Comparison of ENCODE assay signal across 15 cellular contexts in the genomic region with DNA sequence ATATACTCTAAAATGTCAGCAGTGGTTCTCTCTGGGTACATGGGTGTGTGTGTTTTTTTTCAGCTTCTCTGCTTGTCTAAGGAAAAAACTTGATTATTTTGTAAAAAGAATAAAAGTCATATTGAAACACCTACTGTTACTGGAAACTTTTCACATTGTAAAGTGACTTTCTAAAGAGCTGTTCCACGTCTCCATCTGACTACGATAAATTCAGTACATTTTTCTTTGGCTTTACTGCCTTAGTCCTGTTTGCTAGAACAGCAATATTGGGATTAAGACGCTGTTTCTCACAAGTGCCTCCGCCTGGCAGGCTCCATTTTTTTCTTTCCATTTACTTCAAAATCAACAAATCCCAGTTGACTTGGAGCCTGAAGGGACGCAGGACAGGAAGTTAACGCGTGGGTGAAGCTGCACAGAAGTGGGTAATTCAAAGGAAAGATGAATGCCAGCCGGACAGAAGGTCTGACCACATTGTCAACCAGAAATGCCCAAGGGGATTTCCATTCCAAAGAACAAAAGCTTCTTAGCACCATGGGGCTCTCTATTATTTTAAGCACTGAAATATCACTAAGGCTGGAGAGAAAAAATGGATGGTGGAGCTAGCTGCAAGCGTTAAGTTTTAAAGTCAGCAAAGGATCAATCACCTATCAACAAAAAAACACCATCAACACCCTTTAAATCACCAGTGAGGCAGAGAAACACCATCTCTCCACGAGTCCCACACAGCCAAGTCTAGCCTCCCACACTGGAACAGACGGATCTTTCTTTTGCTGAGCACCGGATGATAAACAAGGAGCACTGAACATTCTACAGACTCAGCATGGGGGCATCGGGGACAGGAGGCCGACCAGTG. TPM values are rescaled to one million over a fixed set of nuclear protein-coding genes. Genes with fewer than 3 reads are reported as not detected.
DNase-seq lines count a peak whose midpoint lies in the region; ATAC-seq and TF ChIP-seq lines count a peak whose summit lies in the region.
"Had no signal": no experiment of that assay in that cellular context is flagged by ENCODE, and none has a peak within 500 bp of the region (broad histone marks: within the 10 kb centered on the region; RNA-seq: fewer than 3 reads in every experiment).

No MANE protein-coding gene starts in this region.

- intact Hi-C loops in tibial artery (cut with DNase I; ENCODE audit: low total_unique reads) = no loop called here

- DNase-seq in activated T-cell treated with anti-CD3 and anti-CD28 coated beads, Interleukin-2, amount 50 U/mL, for 24 hours = no peak
- no peak for DNase-seq in activated T-cell treated with anti-CD3 and anti-CD28 coated beads, Interleukin-2, amount 50 U/mL, for 48 hours
- peak; percentile 47 for DNase-seq in NCI-H146 treated with DMSO at 0.1 percent for 48 hours (lab: John Stamatoyannopoulos, UW; ENCODE audit: unreplicated experiment)
- DNase-seq in endodermal cell = no peak
- peak; percentile 32 for DNase-seq in stimulated activated naive CD8-positive, alpha-beta T cell treated with anti-CD3 and anti-CD28 coated beads, Interleukin-15, Interleukin-2, amounts not matched to agents 100 U/mL and 50 U/mL, for 24 hours
- no peak for DNase-seq in tibial artery
- no peak for DNase-seq in AML-193 (lab: John Stamatoyannopoulos, UW)
- DNase-seq in Ammon's horn (ENCODE audit: low spot score) = no peak
- DNase-seq: left ventricle myocardium inferior; naive thymus-derived CD8-positive, alpha-beta T cell; NCI-H1092 treated with DMSO at 0.1 percent for 48 hours; right cardiac atrium; stimulated activated CD4-positive, alpha-beta T cell treated with anti-CD3 and anti-CD28 coated beads, Interleukin-4, amount 100 ng/mL, for 24 hours had no signal

- TF ChIP-seq CTCF in endodermal cell (conservative IDR thresholded peaks at IDR 0.05) (no peak), tibial artery (IDR thresholded peaks at IDR 0.05) (no peak)

- H3K4me3 Mint-ChIP-seq in activated T-cell treated with anti-CD3 and anti-CD28 coated beads, Interleukin-2, amount 50 U/mL, for 24 hours = peak overlapping the region; percentile 54
- H3K4me3 Mint-ChIP-seq in endodermal cell = no peak overlapping the region
- H3K4me3 Mint-ChIP-seq: IgD-negative memory B cell; naive thymus-derived CD8-positive, alpha-beta T cell had no signal

- 81 to 95% methylated on average over 9 to 14 of the region's 14 CpGs for WGBS in endodermal cell (ENCODE audit: insufficient coverage in 1 of 2, insufficient read length in 1 of 2), 2 experiments

- H3K27ac Mint-ChIP-seq in activated T-cell treated with anti-CD3 and anti-CD28 coated beads, Interleukin-2, amount 50 U/mL, for 24 hours = peak overlapping the region; percentile 91
- peak overlapping the region; percentile 1 for H3K27ac Mint-ChIP-seq in endodermal cell

- no peak overlapping the region for H3K9ac ChIP-seq in endodermal cell (ENCODE audit: extremely low read depth, low read length, poor library complexity, severe bottlenecking)

- no peaks in the 10 kb centered on the region for H3K27me3 Mint-ChIP-seq in activated T-cell treated with anti-CD3 and anti-CD28 coated beads, Interleukin-2, amount 50 U/mL, for 24 hours
- no peaks in the 10 kb centered on the region for H3K27me3 Mint-ChIP-seq in endodermal cell (ENCODE audit: insufficient read depth)
- H3K27me3 Mint-ChIP-seq: IgD-negative memory B cell; naive thymus-derived CD8-positive, alpha-beta T cell had no signal

- peaks cover 94% of the 10 kb centered on the region for H3K36me3 Mint-ChIP-seq in activated T-cell treated with anti-CD3 and anti-CD28 coated beads, Interleukin-2, amount 50 U/mL, for 24 hours (ENCODE audit: low read depth)
- peaks cover 88% of the 10 kb centered on the region for H3K36me3 Mint-ChIP-seq in endodermal cell (ENCODE audit: low read depth)

- ATAC-seq in stimulated activated naive CD8-positive, alpha-beta T cell treated with anti-CD3 and anti-CD28 coated beads, Interleukin-15, Interleukin-2, amounts not matched to agents 100 U/mL and 50 U/mL, for 24 hours = peak; percentile 65
- ATAC-seq: naive thymus-derived CD8-positive, alpha-beta T cell; right cardiac atrium had no signal

- no peaks in the 10 kb centered on the region for H3K9me3 Mint-ChIP-seq in activated T-cell treated with anti-CD3 and anti-CD28 coated beads, Interleukin-2, amount 50 U/mL, for 24 hours
- no peaks in the 10 kb centered on the region for H3K9me3 Mint-ChIP-seq in endodermal cell
- H3K9me3 Mint-ChIP-seq: IgD-negative memory B cell; naive thymus-derived CD8-positive, alpha-beta T cell had no signal

- H3K4me1 Mint-ChIP-seq in activated T-cell treated with anti-CD3 and anti-CD28 coated beads, Interleukin-2, amount 50 U/mL, for 24 hours (ENCODE audit: low read depth) = peaks cover 25% of the 10 kb centered on the region
- no peaks in the 10 kb centered on the region for H3K4me1 Mint-ChIP-seq in endodermal cell

- H3K4me3 ChIP-seq in endodermal cell (ENCODE audit: low read length) (no peak overlapping the region), tibial artery (no peak overlapping the region)
- H3K4me3 ChIP-seq: left ventricle myocardium inferior, vagina had no signal

- H3K27ac ChIP-seq in endodermal cell (ENCODE audit: low read depth, low read length) = peak overlapping the region; percentile 76
- H3K27ac ChIP-seq in tibial artery = no peak overlapping the region
- H3K27ac ChIP-seq: left ventricle myocardium inferior, vagina had no signal

- H3K9me3 ChIP-seq in endodermal cell (ENCODE audit: control insufficient read depth, low read length) (no peaks in the 10 kb centered on the region), tibial artery (no peaks in the 10 kb centered on the region)
- H3K9me3 ChIP-seq: left ventricle myocardium inferior, vagina had no signal

- H3K27me3 ChIP-seq in endodermal cell (ENCODE audit: control insufficient read depth, insufficient read depth, low read length, poor library complexity, severe bottlenecking) (no peaks in the 10 kb centered on the region), tibial artery (no peaks in the 10 kb centered on the region)
- H3K27me3 ChIP-seq: vagina had no signal

- H3K4me1 ChIP-seq in endodermal cell (ENCODE audit: control insufficient read depth, insufficient read depth, low read length) (no peaks in the 10 kb centered on the region), tibial artery (no peaks in the 10 kb centered on the region)
- H3K4me1 ChIP-seq: left ventricle myocardium inferior, vagina had no signal

- H3K36me3 ChIP-seq in endodermal cell (ENCODE audit: control insufficient read depth, insufficient read depth, low read length) (peaks cover 96% of the 10 kb centered on the region), tibial artery (peaks cover 57 to 96% (median 89%) of the 10 kb centered on the region in 3 donors)

RNA-seq across cellular contexts. Expression of a gene that starts 8.4 kb away (rescaled TPM):
- total RNA-seq in endodermal cell = 10 to 100 TPM; 81.6 to 95.1 TPM
- polyA plus RNA-seq in endodermal cell (2013, experiment 1 of 2) = 58.6 TPM
- 54.5 TPM for polyA plus RNA-seq in endodermal cell (2013, experiment 2 of 2)

RNA-seq across cellular contexts. Expression of a gene that starts 8.5 kb away (rescaled TPM):
- 10 to 100 TPM; 14.0 to 18.7 TPM for total RNA-seq in endodermal cell
- 10.1 TPM for polyA plus RNA-seq in endodermal cell (2013, experiment 1 of 2)
- 10.7 TPM for polyA plus RNA-seq in endodermal cell (2013, experiment 2 of 2)

RNA-seq across cellular contexts. Expression of a gene that starts 21.6 kb away (rescaled TPM):
- 10 to 100 TPM; 30.3 to 36.2 TPM for total RNA-seq in endodermal cell
- 27.3 TPM for polyA plus RNA-seq in endodermal cell (2013, experiment 1 of 2)
- 24.4 TPM for polyA plus RNA-seq in endodermal cell (2013, experiment 2 of 2)

RNA-seq across cellular contexts. Expression of a gene that starts 41.3 kb away (rescaled TPM):
- total RNA-seq in endodermal cell = 10 to 100 TPM; 16.6 to 28.8 TPM
- polyA plus RNA-seq in endodermal cell (2013, experiment 1 of 2) = 17.4 TPM
- 21.0 TPM for polyA plus RNA-seq in endodermal cell (2013, experiment 2 of 2)

RNA-seq across cellular contexts. Expression of a gene that starts 59.1 kb away (rescaled TPM):
- total RNA-seq in endodermal cell = 10 to 100 TPM; 59.8 to 63.2 TPM
- polyA plus RNA-seq in endodermal cell (2013, experiment 1 of 2) = 38.0 TPM
- polyA plus RNA-seq in endodermal cell (2013, experiment 2 of 2) = 39.8 TPM

Comparison
In these comparisons a context has a peak if more than half of its experiments do, and no peak if none do; other contexts are left out.
1. DNase-seq: peak in NCI-H146 treated with DMSO at 0.1 percent for 48 hours (single experiment) and stimulated activated naive CD8-positive, alpha-beta T cell treated with anti-CD3 and anti-CD28 coated beads, Interleukin-15, Interleukin-2, amounts not matched to agents 100 U/mL and 50 U/mL, for 24 hours (single experiment); none in activated T-cell treated with anti-CD3 and anti-CD28 coated beads, Interleukin-2, amount 50 U/mL, for 24 hours (single experiment), activated T-cell treated with anti-CD3 and anti-CD28 coated beads, Interleukin-2, amount 50 U/mL, for 48 hours (0 of 2), endodermal cell (single experiment), tibial artery (0 of 2), AML-193 (0 of 2) and Ammon's horn (single experiment).